In the genomic region with DNA sequence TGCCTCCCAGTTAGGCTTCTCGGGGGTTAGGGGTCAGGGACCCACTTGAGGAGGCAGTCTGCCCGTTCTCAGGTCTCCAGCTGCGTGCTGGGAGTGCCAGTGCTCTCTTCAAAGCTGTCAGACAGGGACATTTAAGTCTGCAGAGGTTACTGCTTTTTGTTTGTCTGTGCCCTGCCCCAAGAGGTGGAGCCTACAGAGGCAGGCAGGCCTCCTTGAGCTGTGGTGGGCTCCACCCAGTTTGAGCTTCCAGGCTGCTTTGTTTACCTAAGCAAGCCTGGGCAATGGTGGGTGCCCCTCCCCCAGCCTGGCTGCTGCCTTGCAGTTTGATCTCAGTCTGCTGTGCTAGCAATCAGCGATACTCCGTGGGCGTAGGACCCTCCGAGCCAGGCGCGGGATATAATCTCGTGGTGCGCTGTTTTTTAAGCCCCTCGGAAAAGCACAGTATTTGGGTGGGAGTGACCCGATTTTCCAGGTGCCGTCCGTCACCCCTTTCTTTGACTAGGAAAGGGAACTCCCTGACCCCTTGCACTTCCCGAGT, we compare ENCODE assay signal across 8 cellular contexts. TPM values are rescaled to one million over a fixed set of nuclear protein-coding genes. Genes with fewer than 3 reads are reported as not detected.
DNase-seq lines count a peak whose midpoint lies in the region; ATAC-seq and TF ChIP-seq lines count a peak whose summit lies in the region.
"Not testable (repeated sequence)": the region's sequence is repeated elsewhere in the genome, so short reads cannot be mapped to it uniquely, and the experiment has no call there.

No MANE protein-coding gene starts in this region.

- H3K4me3 ChIP-seq in HUES48 (ENCODE audit: low read depth, low read length), result peak overlapping the region; percentile 56; the same call in 1 of the 2 replicates

- ATAC-seq in activated CD8-positive, alpha-beta T cell treated with anti-CD3 and anti-CD28 coated beads, Interleukin-2, amount 10 ng/mL, durations not matched to agents 7 days and 5 days; stimulated activated memory B cell treated with anti-CD40 and anti-IgM and Interleukin-4, amounts not matched to agents 10 μg/mL and 1 μg/mL and 100 μg/mL, for 72 hours: not testable (repeated sequence)
- peak; percentile 29 to 61 for ATAC-seq in naive thymus-derived CD8-positive, alpha-beta T cell

- H3K27ac ChIP-seq in HUES48 (ENCODE audit: low read depth, low read length), result peak overlapping the region; percentile 35

- H3K27ac Mint-ChIP-seq in CD14-positive monocyte (peak overlapping the region in 4 of 7 donors; percentile 66 to 79 (median 72)), glutamatergic neuron (ENCODE audit: unreplicated experiment) (peak overlapping the region; percentile 72)
- peak overlapping the region; percentile 77 for H3K27ac Mint-ChIP-seq in activated CD8-positive, alpha-beta T cell treated with anti-CD3 and anti-CD28 coated beads, Interleukin-2, amount 10 ng/mL, durations not matched to agents 7 days and 5 days
- peak overlapping the region; percentile 74 for H3K27ac Mint-ChIP-seq in activated naive CD8-positive, alpha-beta T cell
- peak overlapping the region; percentile 91 to 99 (median 98) for H3K27ac Mint-ChIP-seq in naive thymus-derived CD8-positive, alpha-beta T cell
- H3K27ac Mint-ChIP-seq in stimulated activated memory B cell treated with anti-CD40 and anti-IgM and Interleukin-4, amounts not matched to agents 10 μg/mL and 1 μg/mL and 100 μg/mL, for 72 hours, result peak overlapping the region; percentile 45

- H3K9me3 ChIP-seq in HUES48 (ENCODE audit: control insufficient read depth, insufficient read depth, low read length), result not testable (repeated sequence)

- not testable (repeated sequence) for H3K9ac ChIP-seq in HUES48 (ENCODE audit: low read depth, low read length)

- intact Hi-C loops in CD14-positive monocyte (cut with micrococcal nuclease), result not testable (repeated sequence)

- not testable (repeated sequence) for TF ChIP-seq CTCF in CD14-positive monocyte (IDR thresholded peaks at IDR 0.05); glutamatergic neuron (IDR thresholded peaks at IDR 0.05; ENCODE audit: partially characterized antibody, unreplicated experiment)

- H3K4me3 Mint-ChIP-seq in CD14-positive monocyte; glutamatergic neuron (ENCODE audit: unreplicated experiment); stimulated activated memory B cell treated with anti-CD40 and anti-IgM and Interleukin-4, amounts not matched to agents 10 μg/mL and 1 μg/mL and 100 μg/mL, for 72 hours: not testable (repeated sequence)
- peak overlapping the region; percentile 71 for H3K4me3 Mint-ChIP-seq in activated CD8-positive, alpha-beta T cell treated with anti-CD3 and anti-CD28 coated beads, Interleukin-2, amount 10 ng/mL, durations not matched to agents 7 days and 5 days
- peak overlapping the region; percentile 84 for H3K4me3 Mint-ChIP-seq in activated naive CD8-positive, alpha-beta T cell
- peak overlapping the region; percentile 74 to 93 (median 87) for H3K4me3 Mint-ChIP-seq in naive thymus-derived CD8-positive, alpha-beta T cell

- not testable (repeated sequence) for H3K9me3 Mint-ChIP-seq in CD14-positive monocyte; activated CD8-positive, alpha-beta T cell treated with anti-CD3 and anti-CD28 coated beads, Interleukin-2, amount 10 ng/mL, durations not matched to agents 7 days and 5 days (ENCODE audit: insufficient read depth); activated naive CD8-positive, alpha-beta T cell (ENCODE audit: low read depth); glutamatergic neuron (ENCODE audit: unreplicated experiment); naive thymus-derived CD8-positive, alpha-beta T cell; stimulated activated memory B cell treated with anti-CD40 and anti-IgM and Interleukin-4, amounts not matched to agents 10 μg/mL and 1 μg/mL and 100 μg/mL, for 72 hours

- H3K27me3 Mint-ChIP-seq in CD14-positive monocyte (ENCODE audit: low read depth in 3 of 3); activated CD8-positive, alpha-beta T cell treated with anti-CD3 and anti-CD28 coated beads, Interleukin-2, amount 10 ng/mL, durations not matched to agents 7 days and 5 days (ENCODE audit: low read depth); activated naive CD8-positive, alpha-beta T cell; glutamatergic neuron (ENCODE audit: unreplicated experiment); naive thymus-derived CD8-positive, alpha-beta T cell; stimulated activated memory B cell treated with anti-CD40 and anti-IgM and Interleukin-4, amounts not matched to agents 10 μg/mL and 1 μg/mL and 100 μg/mL, for 72 hours: not testable (repeated sequence)

- H3K27me3 ChIP-seq in HUES48 (ENCODE audit: control insufficient read depth, insufficient read depth, low read length), result not testable (repeated sequence)

- H3K4me1 Mint-ChIP-seq in CD14-positive monocyte, result peaks cover 38% of the 10 kb centered on the region
- peaks cover 75% of the 10 kb centered on the region for H3K4me1 Mint-ChIP-seq in activated CD8-positive, alpha-beta T cell treated with anti-CD3 and anti-CD28 coated beads, Interleukin-2, amount 10 ng/mL, durations not matched to agents 7 days and 5 days (ENCODE audit: low read depth)
- H3K4me1 Mint-ChIP-seq in activated naive CD8-positive, alpha-beta T cell (ENCODE audit: low read depth), result peaks cover 81% of the 10 kb centered on the region
- H3K4me1 Mint-ChIP-seq in glutamatergic neuron (ENCODE audit: low read depth, unreplicated experiment), result peaks cover 16% of the 10 kb centered on the region
- H3K4me1 Mint-ChIP-seq in naive thymus-derived CD8-positive, alpha-beta T cell, result peaks cover 38 to 85% (median 75%) of the 10 kb centered on the region in 4 donors
- H3K4me1 Mint-ChIP-seq in stimulated activated memory B cell treated with anti-CD40 and anti-IgM and Interleukin-4, amounts not matched to agents 10 μg/mL and 1 μg/mL and 100 μg/mL, for 72 hours, result peaks cover 75% of the 10 kb centered on the region

- peaks cover 11 to 12% of the 10 kb centered on the region in 2 donors for H3K36me3 Mint-ChIP-seq in CD14-positive monocyte
- peaks cover 35% of the 10 kb centered on the region for H3K36me3 Mint-ChIP-seq in activated CD8-positive, alpha-beta T cell treated with anti-CD3 and anti-CD28 coated beads, Interleukin-2, amount 10 ng/mL, durations not matched to agents 7 days and 5 days (ENCODE audit: low read depth)
- H3K36me3 Mint-ChIP-seq in activated naive CD8-positive, alpha-beta T cell; glutamatergic neuron (ENCODE audit: unreplicated experiment): not testable (repeated sequence)
- H3K36me3 Mint-ChIP-seq in naive thymus-derived CD8-positive, alpha-beta T cell, result peaks cover 4 to 31% (median 7%) of the 10 kb centered on the region in 3 donors
- peaks cover 40% of the 10 kb centered on the region for H3K36me3 Mint-ChIP-seq in stimulated activated memory B cell treated with anti-CD40 and anti-IgM and Interleukin-4, amounts not matched to agents 10 μg/mL and 1 μg/mL and 100 μg/mL, for 72 hours

- H3K36me3 ChIP-seq in HUES48 (ENCODE audit: control insufficient read depth, insufficient read depth, low read length), result not testable (repeated sequence)

- DNase-seq in CD14-positive monocyte (ENCODE audit: low spot score), result not testable (repeated sequence)
- peak in 3 of 5 donors; percentile 18 to 45 (median 22) for DNase-seq in T-helper 1 cell
- peak; percentile 67 for DNase-seq in activated CD8-positive, alpha-beta T cell treated with anti-CD3 and anti-CD28 coated beads, Interleukin-2, amount 10 ng/mL, durations not matched to agents 7 days and 5 days
- peak; percentile 55 for DNase-seq in glutamatergic neuron
- DNase-seq in naive thymus-derived CD8-positive, alpha-beta T cell, result peak; percentile 42 to 87 (median 72)

- POLR2A ChIA-PET in activated CD8-positive, alpha-beta T cell treated with anti-CD3 and anti-CD28 coated beads, Interleukin-2, amount 10 ng/mL, durations not matched to agents 7 days and 5 days (lab: Charles Lee), result interaction anchor here (1.2 to 1.4 kb wide), 2 partner anchors 22 to 70 kb away, joined by 3 read pairs; no protein-coding TSS in a partner anchor
- POLR2A ChIA-PET in naive thymus-derived CD8-positive, alpha-beta T cell (lab: Charles Lee), result interaction anchor here (1.3 to 2.2 kb wide), 4 partner anchors 8 to 48 kb away, joined by 3 to 8 read pairs (median 4); a partner anchor contains a TSS

- CTCF ChIA-PET in activated CD8-positive, alpha-beta T cell treated with anti-CD3 and anti-CD28 coated beads, Interleukin-2, amount 10 ng/mL, durations not matched to agents 7 days and 5 days (lab: Charles Lee), result interaction anchor here (1.0 to 2.1 kb wide), 3 partner anchors 9 to 53 kb away, joined by 3 to 4 read pairs (median 3); no protein-coding TSS in a partner anchor

- H3K4me1 ChIP-seq in HUES48 (ENCODE audit: control insufficient read depth, insufficient read depth, low read length), result peaks cover 16% of the 10 kb centered on the region

RNA-seq across cellular contexts. Expression of a gene that starts 48.5 kb away (rescaled TPM):
- polyA plus RNA-seq in CD14-positive monocyte, result 100 to 1,000 TPM in 1 of 2 donors, 10 to 100 TPM in 1; 92.6 to 135 TPM
- total RNA-seq in activated CD8-positive, alpha-beta T cell treated with anti-CD3 and anti-CD28 coated beads, Interleukin-2, amount 10 ng/mL, durations not matched to agents 7 days and 5 days, result 100 to 1,000 TPM; 115 to 126 TPM
- 15.5 TPM for total RNA-seq in glutamatergic neuron (ENCODE audit: unreplicated experiment)
- total RNA-seq in naive thymus-derived CD8-positive, alpha-beta T cell, result 100 to 1,000 TPM; 313 to 326 TPM
- polyA plus RNA-seq in naive thymus-derived CD8-positive, alpha-beta T cell, result 100 to 1,000 TPM; 423 to 544 (median 480) TPM

Comparison
In these comparisons a context has a peak if more than half of its experiments do, and no peak if none do; other contexts are left out.
1. H3K27ac Mint-ChIP-seq: peak in every context shown above with its lines; median percentile 98 in naive thymus-derived CD8-positive, alpha-beta T cell; 77 in activated CD8-positive, alpha-beta T cell treated with anti-CD3 and anti-CD28 coated beads, Interleukin-2, amount 10 ng/mL, durations not matched to agents 7 days and 5 days; 74 in activated naive CD8-positive, alpha-beta T cell; 72 in glutamatergic neuron; 72 in CD14-positive monocyte; 45 in stimulated activated memory B cell treated with anti-CD40 and anti-IgM and Interleukin-4, amounts not matched to agents 10 μg/mL and 1 μg/mL and 100 μg/mL, for 72 hours.